Comparison of ENCODE assay signal across 31 cellular contexts in the genomic region with DNA sequence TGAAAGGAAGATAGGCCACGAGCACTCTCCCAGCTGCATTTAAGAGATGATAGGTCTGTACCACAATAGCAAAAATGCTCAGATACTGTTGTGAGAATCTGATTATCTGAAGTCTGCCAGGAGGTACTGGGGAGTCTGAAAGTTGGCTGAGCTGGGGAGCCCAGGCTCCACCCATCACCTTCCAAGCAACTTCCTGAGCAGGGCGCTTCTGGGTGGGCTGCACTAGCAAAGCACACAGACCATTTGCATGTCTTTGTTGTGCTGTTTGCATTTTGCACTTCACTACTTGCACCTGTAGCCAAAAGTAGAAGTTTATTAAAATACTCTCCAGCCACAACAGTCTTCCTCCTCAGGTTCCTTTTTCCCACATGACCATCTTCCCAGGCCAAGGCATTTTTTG.
"Had no signal": no experiment of that assay in that cellular context is flagged by ENCODE, and none has a peak within 500 bp of the region (broad histone marks: within the 10 kb centered on the region; RNA-seq: fewer than 3 reads in every experiment).

No MANE protein-coding gene starts in this region.

- H3K4me1 Mint-ChIP-seq: activated CD4-positive, alpha-beta T cell treated with anti-CD3 and anti-CD28 coated beads for 36 hours; activated CD4-positive, alpha-beta T cell treated with anti-CD3 and anti-CD28 coated beads, Interleukin-2, amount 10 ng/mL, durations not matched to agents 24 days and 14 days; activated CD8-positive, alpha-beta memory T cell treated with anti-CD3 and anti-CD28 coated beads, Interleukin-2, amount 10 ng/mL, durations not matched to agents 7 days and 5 days; activated naive CD4-positive, alpha-beta T cell treated with anti-CD3 and anti-CD28 coated beads, Interleukin-2, amount 10 ng/mL, durations not matched to agents 7 days and 5 days; activated naive CD8-positive, alpha-beta T cell treated with anti-CD3 and anti-CD28 coated beads, Interleukin-2, amount 10 ng/mL, durations not matched to agents 7 days and 5 days; brain; T-cell had no signal

- ATAC-seq: activated CD4-positive, alpha-beta T cell treated with anti-CD3 and anti-CD28 coated beads for 36 hours; activated CD8-positive, alpha-beta memory T cell treated with anti-CD3 and anti-CD28 coated beads, Interleukin-2, amount 10 ng/mL, durations not matched to agents 7 days and 5 days; activated CD8-positive, alpha-beta T cell treated with anti-CD3 and anti-CD28 coated beads, Interleukin-2, amount 10 ng/mL, durations not matched to agents 7 days and 5 days; activated naive CD4-positive, alpha-beta T cell treated with anti-CD3 and anti-CD28 coated beads, Interleukin-2, amount 50 U/mL, for 72 hours; gastroesophageal sphincter; T-cell had no signal

- H3K9me3 Mint-ChIP-seq: activated CD4-positive, alpha-beta memory T cell treated with anti-CD3 and anti-CD28 coated beads for 36 hours; activated CD4-positive, alpha-beta T cell treated with anti-CD3 and anti-CD28 coated beads, Interleukin-2, amount 10 ng/mL, durations not matched to agents 24 days and 14 days; activated naive CD4-positive, alpha-beta T cell treated with anti-CD3 and anti-CD28 coated beads, Interleukin-2, amount 10 ng/mL, durations not matched to agents 7 days and 5 days; activated naive CD8-positive, alpha-beta T cell treated with anti-CD3 and anti-CD28 coated beads, Interleukin-2, amount 10 ng/mL, durations not matched to agents 7 days and 5 days; T-cell; T-helper 1 cell treated with Interleukin-12 subunit alpha and Interleukin-12 subunit beta and Interleukin-4 antibody, amounts not matched to agents 30 μg/mL and 1 μg/mL, for 36 hours had no signal

- H3K27ac ChIP-seq: ascending aorta, breast epithelium, cardiac muscle cell, colonic mucosa, epithelial cell of prostate, esophagus squamous epithelium, gastroesophageal sphincter, WERI-Rb-1 had no signal

- H3K4me1 ChIP-seq: ascending aorta, breast epithelium, colonic mucosa, esophagus squamous epithelium, gastroesophageal sphincter had no signal

- H3K4me3 ChIP-seq: ascending aorta, breast epithelium, cardiac muscle cell, colonic mucosa, esophagus squamous epithelium, gastroesophageal sphincter had no signal

- DNase-seq: activated CD4-positive, alpha-beta memory T cell treated with anti-CD3 and anti-CD28 coated beads for 36 hours; activated CD4-positive, alpha-beta T cell treated with anti-CD3 and anti-CD28 coated beads for 36 hours; activated CD4-positive, alpha-beta T cell treated with anti-CD3 and anti-CD28 coated beads, Interleukin-2, amount 10 ng/mL, durations not matched to agents 24 days and 14 days; activated CD4-positive, CD25-positive, alpha-beta regulatory T cell; activated CD4-positive, CD25-positive, alpha-beta regulatory T cell treated with anti-CD3 and anti-CD28 coated beads, Interleukin-2, amount 50 U/mL, for 72 hours; activated CD8-positive, alpha-beta memory T cell treated with anti-CD3 and anti-CD28 coated beads, Interleukin-2, amount 10 ng/mL, durations not matched to agents 7 days and 5 days; activated CD8-positive, alpha-beta memory T cell treated with anti-CD3 and anti-CD28 coated beads, Interleukin-2, amount 50 U/mL, for 4 hours; activated CD8-positive, alpha-beta T cell treated with anti-CD3 and anti-CD28 coated beads, Interleukin-2, amount 10 ng/mL, durations not matched to agents 7 days and 5 days; activated gamma-delta T cell; activated naive CD4-positive, alpha-beta T cell; activated naive CD4-positive, alpha-beta T cell treated with anti-CD3 and anti-CD28 coated beads, Interleukin-2, amount 10 ng/mL, durations not matched to agents 7 days and 5 days; activated naive CD8-positive, alpha-beta T cell treated with anti-CD3 and anti-CD28 coated beads, Interleukin-2, amount 10 ng/mL, durations not matched to agents 7 days and 5 days; activated T-cell treated with anti-CD3 and anti-CD28 coated beads, Interleukin-2, amount 50 U/mL, for 1 hour; activated T-cell treated with anti-CD3 and anti-CD28 coated beads, Interleukin-2, amount 50 U/mL, for 48 hours; central memory CD4-positive, alpha-beta T cell; cerebellar nuclear complex; colonic mucosa; effector CD8-positive, alpha-beta T cell; esophagus squamous epithelium; foreskin melanocyte; T-cell; T-helper 9 cell; WERI-Rb-1 had no signal

- H3K9me3 ChIP-seq: breast epithelium, colonic mucosa, esophagus squamous epithelium had no signal

- H3K27ac Mint-ChIP-seq: activated CD4-positive, alpha-beta memory T cell treated with anti-CD3 and anti-CD28 coated beads for 36 hours; activated CD4-positive, alpha-beta T cell treated with anti-CD3 and anti-CD28 coated beads for 36 hours; activated CD4-positive, alpha-beta T cell treated with anti-CD3 and anti-CD28 coated beads, Interleukin-2, amount 10 ng/mL, durations not matched to agents 24 days and 14 days; activated CD8-positive, alpha-beta memory T cell treated with anti-CD3 and anti-CD28 coated beads, Interleukin-2, amount 10 ng/mL, durations not matched to agents 7 days and 5 days; activated CD8-positive, alpha-beta T cell treated with anti-CD3 and anti-CD28 coated beads, Interleukin-2, amount 10 ng/mL, durations not matched to agents 7 days and 5 days; activated naive CD4-positive, alpha-beta T cell treated with anti-CD3 and anti-CD28 coated beads, Interleukin-2, amount 10 ng/mL, durations not matched to agents 7 days and 5 days; activated naive CD4-positive, alpha-beta T cell treated with anti-CD3 and anti-CD28 coated beads, Interleukin-2, amount 50 U/mL, for 72 hours; activated naive CD8-positive, alpha-beta T cell treated with anti-CD3 and anti-CD28 coated beads, Interleukin-2, amount 10 ng/mL, durations not matched to agents 7 days and 5 days; brain; T-cell; T-helper 1 cell treated with Interleukin-12 subunit alpha and Interleukin-12 subunit beta and Interleukin-4 antibody, amounts not matched to agents 30 μg/mL and 1 μg/mL, for 36 hours had no signal

- H3K4me3 Mint-ChIP-seq: activated CD4-positive, alpha-beta memory T cell treated with anti-CD3 and anti-CD28 coated beads for 36 hours; activated CD4-positive, alpha-beta T cell treated with anti-CD3 and anti-CD28 coated beads for 36 hours; activated CD4-positive, alpha-beta T cell treated with anti-CD3 and anti-CD28 coated beads, Interleukin-2, amount 10 ng/mL, durations not matched to agents 24 days and 14 days; activated CD8-positive, alpha-beta memory T cell treated with anti-CD3 and anti-CD28 coated beads, Interleukin-2, amount 10 ng/mL, durations not matched to agents 7 days and 5 days; activated CD8-positive, alpha-beta T cell treated with anti-CD3 and anti-CD28 coated beads, Interleukin-2, amount 10 ng/mL, durations not matched to agents 7 days and 5 days; activated naive CD4-positive, alpha-beta T cell treated with anti-CD3 and anti-CD28 coated beads, Interleukin-2, amount 10 ng/mL, durations not matched to agents 7 days and 5 days; activated naive CD8-positive, alpha-beta T cell treated with anti-CD3 and anti-CD28 coated beads, Interleukin-2, amount 10 ng/mL, durations not matched to agents 7 days and 5 days; brain; T-cell; T-helper 1 cell treated with Interleukin-12 subunit alpha and Interleukin-12 subunit beta and Interleukin-4 antibody, amounts not matched to agents 30 μg/mL and 1 μg/mL, for 36 hours had no signal

- H3K36me3 ChIP-seq: ascending aorta, breast epithelium, cardiac muscle cell, colonic mucosa, esophagus squamous epithelium, gastroesophageal sphincter, WERI-Rb-1 had no signal

- H3K27me3 ChIP-seq: ascending aorta, breast epithelium, cardiac muscle cell, colonic mucosa, gastroesophageal sphincter had no signal

- H3K36me3 Mint-ChIP-seq: activated CD4-positive, alpha-beta memory T cell treated with anti-CD3 and anti-CD28 coated beads for 36 hours; activated CD8-positive, alpha-beta memory T cell treated with anti-CD3 and anti-CD28 coated beads, Interleukin-2, amount 10 ng/mL, durations not matched to agents 7 days and 5 days; activated naive CD4-positive, alpha-beta T cell treated with anti-CD3 and anti-CD28 coated beads, Interleukin-2, amount 10 ng/mL, durations not matched to agents 7 days and 5 days; activated naive CD8-positive, alpha-beta T cell treated with anti-CD3 and anti-CD28 coated beads, Interleukin-2, amount 10 ng/mL, durations not matched to agents 7 days and 5 days; brain; T-cell had no signal
